Comparison of ENCODE assay signal across 8 cellular contexts in the genomic region with DNA sequence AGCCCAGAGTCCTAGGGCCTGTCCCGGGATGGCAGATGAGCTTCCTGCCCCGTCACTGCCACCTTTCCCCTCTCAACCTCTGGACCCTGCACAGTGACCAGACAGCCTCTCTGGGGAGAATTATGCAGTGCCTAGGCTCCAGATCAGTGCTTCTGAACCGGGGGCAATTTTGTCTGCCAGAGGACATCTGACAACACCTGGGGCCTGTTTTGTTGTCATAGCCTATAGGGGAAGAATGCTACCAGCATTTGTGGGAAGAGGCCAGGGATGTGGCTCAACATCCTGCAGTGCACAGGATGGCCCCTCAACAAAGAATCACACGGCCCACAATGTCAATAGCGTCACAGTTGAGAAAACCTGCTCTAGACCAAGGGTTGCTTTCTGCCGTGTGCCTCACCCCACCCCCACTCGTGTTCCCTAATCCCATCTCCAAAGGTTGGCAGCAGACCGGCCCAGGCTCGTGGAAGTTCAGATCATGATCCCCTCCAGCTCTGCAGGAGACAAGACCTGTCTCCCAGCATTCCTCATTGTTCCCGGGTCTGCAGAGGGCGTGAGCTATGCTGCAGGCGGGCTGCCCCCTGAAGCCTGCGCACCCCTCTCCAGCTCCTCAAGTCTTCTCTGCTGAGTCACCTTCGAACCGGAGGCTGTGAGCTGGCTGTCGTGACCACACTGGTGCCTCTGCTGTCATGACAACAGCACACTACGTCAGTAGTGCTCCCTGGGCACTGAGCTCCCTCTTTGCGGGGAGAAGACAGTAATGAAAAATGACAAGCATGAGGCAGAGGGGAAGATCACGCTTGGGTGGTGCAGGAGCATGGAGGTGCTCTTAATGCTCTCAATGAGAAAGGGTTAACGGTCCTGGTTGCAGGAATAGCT. TPM values are rescaled to one million over a fixed set of nuclear protein-coding genes. Genes with fewer than 3 reads are reported as not detected.
DNase-seq lines count a peak whose midpoint lies in the region; ATAC-seq and FAIRE-seq lines count a peak whose summit lies in the region.

No MANE protein-coding gene starts in this region.

- H3K27ac Mint-ChIP-seq in natural killer cell treated with Interleukin-12 subunit alpha and Interleukin-12 subunit beta and Interleukin-15 and Interleukin-18, amount 100 ng/mL, for 72 hours, result peak overlapping the region; percentile 99 to 100

- H3K4me3 Mint-ChIP-seq in natural killer cell treated with Interleukin-12 subunit alpha and Interleukin-12 subunit beta and Interleukin-15 and Interleukin-18, amount 100 ng/mL, for 72 hours, result peak overlapping the region; percentile 97

- H3K27me3 Mint-ChIP-seq in natural killer cell treated with Interleukin-12 subunit alpha and Interleukin-12 subunit beta and Interleukin-15 and Interleukin-18, amount 100 ng/mL, for 72 hours, result no peaks in the 10 kb centered on the region

- H3K9me3 Mint-ChIP-seq in natural killer cell treated with Interleukin-12 subunit alpha and Interleukin-12 subunit beta and Interleukin-15 and Interleukin-18, amount 100 ng/mL, for 72 hours, result no peaks in the 10 kb centered on the region

- peak; percentile 99 for DNase-seq in DMS53 (lab: John Stamatoyannopoulos, UW)
- peak; percentile 94 for DNase-seq in HK-2 (ENCODE audit: unreplicated experiment)
- DNase-seq in RCC 7860 (ENCODE audit: low spot score), result peak; percentile 98
- peak; percentile 74 for DNase-seq in activated T-helper 1 cell treated with Interleukin-2 at 50 U/mL for 16 hours (ENCODE audit: low read depth)
- peak; percentile 98 for DNase-seq in fibroblast of gingiva (ENCODE audit: low read depth)
- DNase-seq in natural killer cell treated with Interleukin-12 subunit alpha and Interleukin-12 subunit beta and Interleukin-15 and Interleukin-18, amount 100 ng/mL, for 72 hours (ENCODE audit: low spot score), result peak; percentile 90
- peak; percentile 88 for DNase-seq in stimulated activated naive CD4-positive, alpha-beta T cell treated with Interleukin-2 at 50 U/mL for 16 hours (lab: John Stamatoyannopoulos, UW)

- peak; percentile 86 for FAIRE-seq in RCC 7860 (lab: Jason Lieb, UNC)

- ATAC-seq in natural killer cell treated with Interleukin-12 subunit alpha and Interleukin-12 subunit beta and Interleukin-15 and Interleukin-18, amount 100 ng/mL, for 72 hours, result peak; percentile 67 to 68
- ATAC-seq in HG03378 (IDR thresholded peaks at IDR 0.05; ENCODE audit: unreplicated experiment), result no peak

- peaks cover 34 to 46% of the 10 kb centered on the region in 2 donors for H3K4me1 Mint-ChIP-seq in natural killer cell treated with Interleukin-12 subunit alpha and Interleukin-12 subunit beta and Interleukin-15 and Interleukin-18, amount 100 ng/mL, for 72 hours (ENCODE audit: low read depth in 2 of 2)

- peaks cover 28% of the 10 kb centered on the region for H3K36me3 Mint-ChIP-seq in natural killer cell treated with Interleukin-12 subunit alpha and Interleukin-12 subunit beta and Interleukin-15 and Interleukin-18, amount 100 ng/mL, for 72 hours

RNA-seq across cellular contexts. Expression of gene GAPDH, which starts 2.0 kb away (rescaled TPM):
- total RNA-seq in natural killer cell treated with Interleukin-12 subunit alpha and Interleukin-12 subunit beta and Interleukin-15 and Interleukin-18, amount 100 ng/mL, for 72 hours, result 1,000 to 10,000 TPM; 4,687 to 5,410 TPM

RNA-seq across cellular contexts. Expression of gene IFFO1, which starts 23.6 kb away (rescaled TPM):
- total RNA-seq in natural killer cell treated with Interleukin-12 subunit alpha and Interleukin-12 subunit beta and Interleukin-15 and Interleukin-18, amount 100 ng/mL, for 72 hours, result 10 to 100 TPM; 28.0 to 30.5 TPM

RNA-seq across cellular contexts. Expression of gene NOP2, which starts 35.8 kb away (rescaled TPM):
- 100 to 1,000 TPM; 103 to 201 TPM for total RNA-seq in natural killer cell treated with Interleukin-12 subunit alpha and Interleukin-12 subunit beta and Interleukin-15 and Interleukin-18, amount 100 ng/mL, for 72 hours

RNA-seq across cellular contexts. Expression of gene NCAPD2, which starts 38.4 kb away (rescaled TPM):
- 100 to 1,000 TPM in 1 of 2 donors, 10 to 100 TPM in 1; 73.4 to 131 TPM for total RNA-seq in natural killer cell treated with Interleukin-12 subunit alpha and Interleukin-12 subunit beta and Interleukin-15 and Interleukin-18, amount 100 ng/mL, for 72 hours

RNA-seq across cellular contexts. Expression of gene MRPL51, which starts 39.2 kb away (rescaled TPM):
- 100 to 1,000 TPM; 200 to 217 TPM for total RNA-seq in natural killer cell treated with Interleukin-12 subunit alpha and Interleukin-12 subunit beta and Interleukin-15 and Interleukin-18, amount 100 ng/mL, for 72 hours
